Comparison of ENCODE assay signal across 8 cellular contexts in the genomic region with DNA sequence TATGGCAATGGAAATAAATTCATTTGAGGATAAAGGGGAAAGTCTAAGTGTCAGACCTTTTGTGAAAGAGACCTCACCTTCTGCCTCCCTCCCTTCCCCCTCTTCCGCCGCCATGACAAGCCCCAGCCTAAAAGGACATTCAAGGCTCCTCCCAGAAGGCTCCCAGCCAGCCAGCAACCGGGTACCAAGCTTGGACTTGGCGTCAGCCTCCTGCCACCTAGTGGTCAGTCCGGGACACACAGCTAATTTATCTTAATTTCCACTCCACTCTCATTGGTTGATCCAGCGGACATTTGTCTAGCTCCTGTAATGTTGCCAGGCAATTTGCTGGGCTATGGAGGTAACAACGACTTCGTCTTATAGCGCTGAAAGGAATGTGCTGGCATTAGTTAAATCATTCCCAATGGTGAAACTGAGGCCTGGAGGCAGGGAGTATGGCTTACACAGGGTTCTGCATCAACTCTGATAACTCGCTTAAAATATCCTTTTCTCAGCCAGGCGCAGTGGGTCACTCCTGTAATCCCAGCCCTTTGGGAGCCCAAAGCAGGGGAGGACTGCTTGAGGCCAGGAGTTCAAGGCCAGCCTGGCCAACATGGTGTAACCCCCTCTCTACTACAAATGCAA. TPM values are rescaled to one million over a fixed set of nuclear protein-coding genes. Genes with fewer than 3 reads are reported as not detected.
DNase-seq lines count a peak whose midpoint lies in the region; ATAC-seq and TF ChIP-seq lines count a peak whose summit lies in the region.

No MANE protein-coding gene starts in this region.

- H3K27ac Mint-ChIP-seq in WTC11: no peak overlapping the region
- H3K27ac Mint-ChIP-seq in central memory CD8-positive, alpha-beta T cell (ENCODE audit: low read depth): peak overlapping the region; percentile 3

- H3K4me1 Mint-ChIP-seq in WTC11: peaks cover 29% of the 10 kb centered on the region
- H3K4me1 Mint-ChIP-seq in central memory CD8-positive, alpha-beta T cell: peaks cover 4% of the 10 kb centered on the region

- H3K4me3 Mint-ChIP-seq in WTC11: no peak overlapping the region
- no peak overlapping the region for H3K4me3 Mint-ChIP-seq in central memory CD8-positive, alpha-beta T cell

- peaks cover 14% of the 10 kb centered on the region for H3K9me3 Mint-ChIP-seq in WTC11
- H3K9me3 Mint-ChIP-seq in central memory CD8-positive, alpha-beta T cell: no peaks in the 10 kb centered on the region

- CTCF ChIA-PET in WTC11 (lab: Charles Lee): interaction anchor here (0.6 to 4.9 kb wide), 64 partner anchors 9 to 615 kb away, joined by 3 to 68 read pairs (median 4); partner anchors contain the start of genes ADAMTS18, CLEC3A, NUDT7 and VAT1L

- TF ChIP-seq CTCF in WTC11 (IDR thresholded peaks at IDR 0.05): peak; percentile 89

- POLR2A ChIA-PET in WTC11 (lab: Charles Lee): interaction anchor here (0.9 to 1.3 kb wide), 3 partner anchors 13 to 51 kb away, joined by 3 to 4 read pairs (median 4); no protein-coding TSS in a partner anchor

- peaks cover 14% of the 10 kb centered on the region for H3K27me3 Mint-ChIP-seq in WTC11 (ENCODE audit: low read depth)
- H3K27me3 Mint-ChIP-seq in central memory CD8-positive, alpha-beta T cell: peaks cover 37% of the 10 kb centered on the region

- peaks cover 6% of the 10 kb centered on the region for H3K36me3 Mint-ChIP-seq in WTC11
- peaks cover 6% of the 10 kb centered on the region for H3K36me3 Mint-ChIP-seq in central memory CD8-positive, alpha-beta T cell (ENCODE audit: insufficient read depth)

- ATAC-seq in GM18909 (IDR thresholded peaks at IDR 0.05; ENCODE audit: poor library complexity, unreplicated experiment) (peak; percentile 99), HG03135 (IDR thresholded peaks at IDR 0.05; ENCODE audit: unreplicated experiment) (peak; percentile 99), WTC11 (peak; percentile 92)
- peak; percentile 78 for ATAC-seq in central memory CD8-positive, alpha-beta T cell (replicated peaks; ENCODE audit: extremely low read depth, poor library complexity, severe bottlenecking)

- DNase-seq in AML-193 (lab: John Stamatoyannopoulos, UW) (peak; percentile 72 to 87), NCI-H2196 treated with DMSO at 0.1 percent for 48 hours (lab: John Stamatoyannopoulos, UW; ENCODE audit: unreplicated experiment) (peak; percentile 45), WTC11 (ENCODE audit: low spot score) (peak; percentile 94), kidney tubule cell (ENCODE audit: low spot score) (peak; percentile 83)
- peak; percentile 33 to 35 for DNase-seq in central memory CD8-positive, alpha-beta T cell (ENCODE audit: low spot score in 2 of 2)
- peak; percentile 32 for DNase-seq in stimulated activated CD4-positive, alpha-beta T cell treated with anti-CD3 and anti-CD28 coated beads, Interleukin-2, amount 100 ng/mL, for 4 hours (ENCODE audit: low read depth)

TF ChIP-seq in WTC11, 78 proteins besides CTCF, POLR2A, EP300 and RAD21:
- peak; percentile 61; the same call in 1 of the 2 replicates for TF ChIP-seq ETV6 (CRISPR knock-in tag; IDR thresholded peaks at IDR 0.05)
- TF ChIP-seq NR2C2 (CRISPR knock-in tag; IDR thresholded peaks at IDR 0.05): no peak
- TF ChIP-seq SOX15 (CRISPR knock-in tag; IDR thresholded peaks at IDR 0.05): no peak
- peak; percentile 82 for TF ChIP-seq NFYB (CRISPR knock-in tag; conservative IDR thresholded peaks at IDR 0.05; ENCODE audit: low read depth)
TF ChIP-seq in WTC11: peak in this region for 2.

RNA-seq across cellular contexts. Expression of gene CLEC3A, which starts 19.3 kb away (rescaled TPM):
- total RNA-seq in WTC11 (2021): not detected in 3 replicates

Comparison
In these comparisons a context has a peak if more than half of its experiments do, and no peak if none do; other contexts are left out.
1. Peak in every context shown above with its lines: DNase-seq and ATAC-seq.
2. DNase-seq: peak in every context shown above with its lines; median percentile 94 in WTC11; 83 in kidney tubule cell; 80 in AML-193; 45 in NCI-H2196 treated with DMSO at 0.1 percent for 48 hours; 34 in central memory CD8-positive, alpha-beta T cell; 32 in stimulated activated CD4-positive, alpha-beta T cell treated with anti-CD3 and anti-CD28 coated beads, Interleukin-2, amount 100 ng/mL, for 4 hours.